In the genomic region with DNA sequence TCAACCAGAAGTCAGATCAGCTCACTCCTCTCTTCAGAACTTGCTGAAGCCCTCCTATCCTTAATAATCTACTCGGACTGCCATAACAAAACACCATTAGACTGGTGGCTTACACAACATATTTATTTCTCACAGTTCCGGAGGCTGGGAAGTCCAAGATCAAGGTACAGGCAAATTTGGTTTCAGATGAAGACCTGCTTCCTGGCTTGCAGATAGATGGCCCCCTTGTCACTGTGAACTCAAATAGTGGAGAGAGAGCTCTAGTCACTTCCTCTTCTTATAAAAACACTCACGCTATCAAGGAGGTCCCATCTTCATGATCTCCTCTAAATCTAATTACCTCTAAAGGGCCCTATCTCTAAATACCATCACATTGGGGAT, we compare ENCODE assay signal across 8 cellular contexts.
DNase-seq lines count a peak whose midpoint lies in the region; ATAC-seq and TF ChIP-seq lines count a peak whose summit lies in the region.

No MANE protein-coding gene starts in this region.

- peak overlapping the region; percentile 55 for H3K4me3 Mint-ChIP-seq in activated T-helper 17 cell treated with anti-CD3 and anti-CD28 coated beads, Interleukin-2, amount 50 U/mL, for 72 hours
- H3K4me3 Mint-ChIP-seq in stimulated activated naive CD8-positive, alpha-beta T cell treated with anti-CD3 and anti-CD28 coated beads, Interleukin-15, amount 100 ng/mL, for 72 hours: peak overlapping the region; percentile 65 to 78
- no peak overlapping the region for H3K4me3 Mint-ChIP-seq in glutamatergic neuron (ENCODE audit: unreplicated experiment)

- 0 out of 22 replicates have a peak overlapping the region, but pooled peaks of 2 of the 11 experiments have one; percentile 16 to 26 for H3K9ac ChIP-seq in BLaER1 treated with 17β-estradiol and CSF1 and Interleukin-3, amounts not matched to agents 10 nM and 100 nM

- peaks cover 42% of the 10 kb centered on the region for H3K4me1 Mint-ChIP-seq in activated T-helper 17 cell treated with anti-CD3 and anti-CD28 coated beads, Interleukin-2, amount 50 U/mL, for 72 hours
- H3K4me1 Mint-ChIP-seq in stimulated activated naive CD8-positive, alpha-beta T cell treated with anti-CD3 and anti-CD28 coated beads, Interleukin-15, amount 100 ng/mL, for 72 hours: peaks cover 49% of the 10 kb centered on the region
- H3K4me1 Mint-ChIP-seq in glutamatergic neuron (ENCODE audit: low read depth, unreplicated experiment): peaks cover 7% of the 10 kb centered on the region

- H3K4me2 ChIP-seq in BLaER1 treated with 17β-estradiol and CSF1 and Interleukin-3, amounts not matched to agents 10 nM and 100 nM: peak overlapping the region; percentile 64 to 94 (median 82)

- H3K9me3 ChIP-seq in BLaER1 treated with 17β-estradiol and CSF1 and Interleukin-3, amounts not matched to agents 10 nM and 100 nM (replicated peaks in 1 of 11): no peaks in the 10 kb centered on the region

- H3K27ac Mint-ChIP-seq in activated T-helper 17 cell treated with anti-CD3 and anti-CD28 coated beads, Interleukin-2, amount 50 U/mL, for 72 hours: peak overlapping the region; percentile 83
- H3K27ac Mint-ChIP-seq in stimulated activated naive CD8-positive, alpha-beta T cell treated with anti-CD3 and anti-CD28 coated beads, Interleukin-15, amount 100 ng/mL, for 72 hours: peak overlapping the region; percentile 92 to 93
- H3K27ac Mint-ChIP-seq in glutamatergic neuron (ENCODE audit: unreplicated experiment): no peak overlapping the region

- ATAC-seq in GM19023 (IDR thresholded peaks at IDR 0.05; ENCODE audit: unreplicated experiment): peak; percentile 49
- peak; percentile 54 for ATAC-seq in HG03432 (IDR thresholded peaks at IDR 0.05; ENCODE audit: unreplicated experiment)
- ATAC-seq in activated T-helper 17 cell treated with anti-CD3 and anti-CD28 coated beads, Interleukin-2, amount 50 U/mL, for 72 hours (replicated peaks): peak; percentile 53
- ATAC-seq in stimulated activated naive CD8-positive, alpha-beta T cell treated with anti-CD3 and anti-CD28 coated beads, Interleukin-15, amount 100 ng/mL, for 72 hours: peak; percentile 79

- H3K27me3 Mint-ChIP-seq in activated T-helper 17 cell treated with anti-CD3 and anti-CD28 coated beads, Interleukin-2, amount 50 U/mL, for 72 hours: no peaks in the 10 kb centered on the region
- H3K27me3 Mint-ChIP-seq in stimulated activated naive CD8-positive, alpha-beta T cell treated with anti-CD3 and anti-CD28 coated beads, Interleukin-15, amount 100 ng/mL, for 72 hours: no peaks in the 10 kb centered on the region
- no peaks in the 10 kb centered on the region for H3K27me3 Mint-ChIP-seq in glutamatergic neuron (ENCODE audit: unreplicated experiment)

- peak overlapping the region in 7 of 11 experiments; percentile 2 to 62 (median 25); a peak in 7 of 22 replicates for H3K27ac ChIP-seq in BLaER1 treated with 17β-estradiol and CSF1 and Interleukin-3, amounts not matched to agents 10 nM and 100 nM

- H3K36me3 Mint-ChIP-seq in activated T-helper 17 cell treated with anti-CD3 and anti-CD28 coated beads, Interleukin-2, amount 50 U/mL, for 72 hours (ENCODE audit: low read depth): peaks cover 14% of the 10 kb centered on the region
- no peaks in the 10 kb centered on the region for H3K36me3 Mint-ChIP-seq in glutamatergic neuron (ENCODE audit: unreplicated experiment)

- no peaks in the 10 kb centered on the region for H3K9me3 Mint-ChIP-seq in activated T-helper 17 cell treated with anti-CD3 and anti-CD28 coated beads, Interleukin-2, amount 50 U/mL, for 72 hours
- H3K9me3 Mint-ChIP-seq in stimulated activated naive CD8-positive, alpha-beta T cell treated with anti-CD3 and anti-CD28 coated beads, Interleukin-15, amount 100 ng/mL, for 72 hours: no peaks in the 10 kb centered on the region
- H3K9me3 Mint-ChIP-seq in glutamatergic neuron (ENCODE audit: unreplicated experiment): no peaks in the 10 kb centered on the region

- H3K36me3 ChIP-seq in BLaER1 treated with 17β-estradiol and CSF1 and Interleukin-3, amounts not matched to agents 10 nM and 100 nM: peaks cover 0 to 21% (median 0%) of the 10 kb centered on the region in 11 experiments; a peak in 3 of 22 replicates

- DNase-seq in stimulated activated naive CD8-positive, alpha-beta T cell treated with anti-CD3 and anti-CD28 coated beads, Interleukin-15, amount 100 ng/mL, for 72 hours: peak in 1 of 2 donors; percentile 15
- no peak for DNase-seq in C1 segment of cervical spinal cord (lab: John Stamatoyannopoulos, UW)
- DNase-seq in NCI-H2171 treated with DMSO at 0.1 percent for 48 hours (lab: John Stamatoyannopoulos, UW): no peak
- no peak for DNase-seq in glutamatergic neuron

- no peak for TF ChIP-seq CTCF in glutamatergic neuron (IDR thresholded peaks at IDR 0.05; ENCODE audit: partially characterized antibody, unreplicated experiment)

- H4K20me1 ChIP-seq in BLaER1 treated with 17β-estradiol and CSF1 and Interleukin-3, amounts not matched to agents 10 nM and 100 nM: peaks cover 0 to 100% (median 21%) of the 10 kb centered on the region in 11 experiments; a peak in 12 of 22 replicates

- H3K4me1 ChIP-seq in BLaER1 treated with 17β-estradiol and CSF1 and Interleukin-3, amounts not matched to agents 10 nM and 100 nM: peaks cover 45 to 83% (median 68%) of the 10 kb centered on the region in 10 experiments

- H3K27me3 ChIP-seq in BLaER1 treated with 17β-estradiol and CSF1 and Interleukin-3, amounts not matched to agents 10 nM and 100 nM: no peaks in the 10 kb centered on the region

- peak overlapping the region in 2 of 10 experiments; percentile 25 to 28; a peak in 2 of 20 replicates for H3K4me3 ChIP-seq in BLaER1 treated with 17β-estradiol and CSF1 and Interleukin-3, amounts not matched to agents 10 nM and 100 nM
